In the genomic region with DNA sequence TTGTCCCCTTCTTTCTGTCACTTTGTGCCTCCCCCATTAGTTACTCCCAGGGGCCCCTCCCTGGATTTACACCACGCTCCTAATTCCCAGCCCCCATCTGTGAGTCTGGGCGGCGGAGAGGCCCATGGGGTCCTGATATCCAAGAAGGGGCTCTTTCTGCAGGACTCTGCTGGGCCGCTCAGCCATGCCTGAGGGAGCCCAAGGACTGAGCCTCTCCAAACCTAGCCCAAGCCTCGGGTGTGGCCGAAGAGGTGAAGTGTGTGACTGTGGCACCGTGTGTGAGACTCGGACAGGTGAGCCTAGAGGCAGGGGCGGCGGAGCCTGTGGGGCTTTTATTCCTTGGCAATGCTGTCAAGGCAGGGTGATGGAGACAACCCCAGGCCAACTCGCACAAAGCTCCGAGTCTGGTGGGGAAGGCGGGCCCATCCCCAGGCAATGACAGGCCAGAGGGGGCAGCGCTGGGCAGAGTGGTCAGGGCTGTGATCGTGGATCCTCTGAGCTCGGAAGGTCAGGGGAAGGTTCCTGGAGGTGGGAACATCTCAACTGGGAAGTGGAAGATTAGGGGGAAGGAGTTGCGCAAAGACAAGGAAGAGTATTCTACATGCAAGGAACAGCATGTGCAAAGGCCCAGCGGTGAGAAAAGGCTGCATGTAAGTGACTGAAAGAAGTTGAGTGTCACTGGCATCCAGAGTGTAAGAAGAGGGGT, we compare ENCODE assay signal across 8 cellular contexts. TPM values are rescaled to one million over a fixed set of nuclear protein-coding genes. Genes with fewer than 3 reads are reported as not detected.
DNase-seq lines count a peak whose midpoint lies in the region; ATAC-seq, FAIRE-seq and TF ChIP-seq lines count a peak whose summit lies in the region.

No MANE protein-coding gene starts in this region.

- H4K5ac ChIP-seq in H1 (ENCODE audit: insufficient read length, low read depth, low read length) = peak overlapping the region; percentile 26

- H2BK15ac ChIP-seq in H1 (ENCODE audit: low read length) = peak overlapping the region; percentile 92; the same call in 1 of the 2 replicates

- H3K4me3 ChIP-seq in OCI-LY3 (ENCODE audit: low read length) (peak overlapping the region; percentile 95), H1 (ENCODE audit: extremely low read depth in 1 of 4, insufficient read depth in 2 of 4, low read depth in 3 of 4, low read length in 4 of 4) (peak overlapping the region; percentile 66 to 97 (median 92))

- WGBS in H1 (ENCODE audit: extremely low coverage in 1 of 2, insufficient coverage in 1 of 2, insufficient read length in 1 of 2, insufficient replicate concordance in 2 of 2, low coverage in 1 of 2, low lambda C conversion rate in 2 of 2, missing lambda C conversion rate in 1 of 2), 2 experiments = 24% methylated on average over 18 of the region's 18 CpGs; no CpG with 5 or more reads in 1 of the 2 experiments

- 0 out of 4 replicates have a peak, but pooled peaks have one; percentile 0 to 7 for TF ChIP-seq RAD21 in H1 (IDR thresholded peaks at IDR 0.05 in 1 of 2, conservative IDR thresholded peaks at IDR 0.05 in 1 of 2; ENCODE audit: low read depth in 2 of 2, low read length in 2 of 2)

- TF ChIP-seq POLR2A in H1 (IDR thresholded peaks at IDR 0.05; ENCODE audit: control extremely low read depth in 1 of 2, low read depth in 2 of 2, low read length in 2 of 2) (no peak), erythroblast (IDR thresholded peaks at IDR 0.05; ENCODE audit: low read length) (no peak)

- POLR2A ChIA-PET in GM10248 (lab: Yijun Ruan, JAX) = interaction anchor here (0.6 to 1.5 kb wide), 2 partner anchors 16 to 45 kb away, joined by 3 to 7 read pairs; no protein-coding TSS in a partner anchor
- POLR2A ChIA-PET in H1 (lab: Charles Lee; ENCODE audit: partially characterized antibody) = interaction anchor here (0.6 to 25.7 kb wide), 12 partner anchors 9 to 101 kb away, joined by 3 to 1154 read pairs (median 6); a partner anchor contains a TSS

- H3K56ac ChIP-seq in H1 (replicated peaks; ENCODE audit: insufficient read length, low read depth, low read length) = peak overlapping the region; percentile 37

- peaks cover 16% of the 10 kb centered on the region for H3K23me2 ChIP-seq in H1 (ENCODE audit: low read depth, low read length)

- 0 out of 2 replicates have a peak overlapping the region, but pooled peaks have one; percentile 28 for H2AK5ac ChIP-seq in H1 (ENCODE audit: low read depth, low read length)

- no peaks in the 10 kb centered on the region for H3K9me3 Mint-ChIP-seq in natural killer cell treated with Interleukin-12 subunit alpha and Interleukin-12 subunit beta and Interleukin-15 and Interleukin-18, amount 100 ng/mL, for 72 hours

- peaks cover 28% of the 10 kb centered on the region for H3K4me1 ChIP-seq in OCI-LY3 (ENCODE audit: low read length)
- peaks cover 4 to 27% (median 15%) of the 10 kb centered on the region in 4 experiments; a peak in 6 of 7 replicates for H3K4me1 ChIP-seq in H1 (replicated peaks in 1 of 4; ENCODE audit: control insufficient read depth in 3 of 4, insufficient read depth in 4 of 4, low read length in 3 of 4)

- H3K79me2 ChIP-seq in OCI-LY3 (ENCODE audit: low read length) (peaks cover 32% of the 10 kb centered on the region), H1 (ENCODE audit: control insufficient read depth in 1 of 2, insufficient read depth in 2 of 2, low read length in 2 of 2) (peaks cover 6 to 17% of the 10 kb centered on the region in 2 experiments; a peak in 3 of 4 replicates)

- H3K36me3 ChIP-seq in OCI-LY3 (replicated peaks; ENCODE audit: low read depth, low read length) (peaks cover 27% of the 10 kb centered on the region), H1 (ENCODE audit: control insufficient read depth in 2 of 4, insufficient read depth in 4 of 4, low read length in 3 of 4) (peaks cover 5 to 15% (median 7%) of the 10 kb centered on the region in 4 experiments; a peak in 7 of 8 replicates)

- 0 out of 2 replicates have a peak overlapping the region, but pooled peaks have one; percentile 48 for H2BK20ac ChIP-seq in H1 (ENCODE audit: low read length)

- peak overlapping the region; percentile 80 for H4K8ac ChIP-seq in H1 (ENCODE audit: extremely low read depth, insufficient read depth, low read length)

- peak overlapping the region; percentile 81 for H3K4me3 Mint-ChIP-seq in natural killer cell treated with Interleukin-12 subunit alpha and Interleukin-12 subunit beta and Interleukin-15 and Interleukin-18, amount 100 ng/mL, for 72 hours

- no peaks in the 10 kb centered on the region for H3K36me3 Mint-ChIP-seq in natural killer cell treated with Interleukin-12 subunit alpha and Interleukin-12 subunit beta and Interleukin-15 and Interleukin-18, amount 100 ng/mL, for 72 hours

- H3K27me3 ChIP-seq in OCI-LY3 (ENCODE audit: low read depth, low read length) (no peaks in the 10 kb centered on the region), H1 (replicated peaks in 1 of 4; ENCODE audit: control insufficient read depth in 3 of 4, extremely low read depth in 1 of 4, insufficient read depth in 3 of 4, low read length in 3 of 4) (no peaks in the 10 kb centered on the region)

- no peak overlapping the region for H3K4ac ChIP-seq in H1 (replicated peaks; ENCODE audit: insufficient read length, low read depth, low read length)

- CTCF ChIA-PET in GM10248 (lab: Yijun Ruan, JAX) = interaction anchor here (1.1 to 1.5 kb wide), 9 partner anchors 16 to 119 kb away, joined by 3 to 12 read pairs (median 4); a partner anchor contains a TSS
- CTCF ChIA-PET in H1 (lab: Charles Lee; ENCODE audit: partially characterized antibody) = interaction anchor here (0.6 to 2.3 kb wide), 17 partner anchors 10 to 120 kb away, joined by 3 to 13 read pairs (median 5); a partner anchor contains a TSS

- H3K4me1 Mint-ChIP-seq in natural killer cell treated with Interleukin-12 subunit alpha and Interleukin-12 subunit beta and Interleukin-15 and Interleukin-18, amount 100 ng/mL, for 72 hours (ENCODE audit: low read depth in 2 of 2) = peaks cover 39 to 40% of the 10 kb centered on the region in 2 donors

- peak overlapping the region; percentile 78; the same call in 1 of the 2 replicates for H2BK5ac ChIP-seq in H1 (ENCODE audit: low read depth, low read length)

- H3K27ac ChIP-seq in OCI-LY3 (ENCODE audit: low read length) = peak overlapping the region; percentile 81; the same call in 1 of the 2 replicates
- H3K27ac ChIP-seq in H1 (ENCODE audit: low read depth, low read length) = peak overlapping the region; percentile 23; the same call in 1 of the 2 replicates

- no peaks in the 10 kb centered on the region for H3K9me3 ChIP-seq in OCI-LY3 (ENCODE audit: insufficient read depth, low read length)
- no peaks in the 10 kb centered on the region for H3K9me3 ChIP-seq in H1 (ENCODE audit: insufficient read depth in 2 of 2, low read depth in 1 of 2, low read length in 1 of 2)

- H3K79me1 ChIP-seq in H1 (ENCODE audit: low read depth, low read length) = no peaks in the 10 kb centered on the region; the same call in 1 of the 2 replicates

- H4K20me1 ChIP-seq in OCI-LY3 (ENCODE audit: insufficient read depth, low read length) = peaks cover 7% of the 10 kb centered on the region; the same call in 1 of the 2 replicates
- H4K20me1 ChIP-seq in H1 (replicated peaks in 1 of 2; ENCODE audit: control insufficient read depth in 1 of 2, insufficient read depth in 2 of 2, low read length in 2 of 2) = peaks cover 7 to 22% of the 10 kb centered on the region in 2 experiments

- H3K4me2 ChIP-seq in OCI-LY3 (ENCODE audit: low read length) (peak overlapping the region; percentile 80), H1 (ENCODE audit: insufficient read depth in 1 of 2, low read depth in 2 of 2, low read length in 2 of 2) (peak overlapping the region; percentile 84 to 86)

- H2AFZ ChIP-seq in OCI-LY3 (ENCODE audit: low read depth, low read length) = no peak overlapping the region
- no peak overlapping the region for H2AFZ ChIP-seq in H1 (ENCODE audit: low read length)

- peak; percentile 29 for TF ChIP-seq CTCF in GM10248 (IDR thresholded peaks at IDR 0.05; ENCODE audit: control extremely low read depth, extremely low read depth, low read depth, missing control alignments)
- peak; percentile 31 for TF ChIP-seq CTCF in OCI-LY3 (IDR thresholded peaks at IDR 0.05; ENCODE audit: low read depth, low read length)
- peak in 2 of 3 experiments; percentile 25 to 27; a peak in 2 of 4 replicates for TF ChIP-seq CTCF in H1 (IDR thresholded peaks at IDR 0.05; ENCODE audit: control extremely low read depth in 1 of 3, insufficient read depth in 1 of 3, low read depth in 1 of 3, low read length in 3 of 3)

- peak overlapping the region; percentile 77; the same call in 1 of the 2 replicates for H2BK12ac ChIP-seq in H1 (ENCODE audit: low read depth, low read length)

- DNase-seq in GM10248 (ENCODE audit: extremely low spot score) (no peak), H1 (ENCODE audit: low read depth in 1 of 2, low spot score in 2 of 2) (peak in 1 of 2 experiments; percentile 74), erythroblast (lab: John Stamatoyannopoulos, UW) (no peak), middle frontal gyrus (ENCODE audit: extremely low spot score, low spot score) (no peak), SHP77 treated with DMSO at 0.1 percent for 48 hours (lab: John Stamatoyannopoulos, UW) (no peak), NOMO-1 treated with dmso at 0.1 percent for 144 hours (lab: John Stamatoyannopoulos, UW; ENCODE audit: unreplicated experiment) (no peak)
- DNase-seq in natural killer cell treated with Interleukin-12 subunit alpha and Interleukin-12 subunit beta and Interleukin-15 and Interleukin-18, amount 100 ng/mL, for 72 hours (ENCODE audit: low spot score) = no peak

- no peak for FAIRE-seq in H1 (lab: Jason Lieb, UNC)

- ATAC-seq in natural killer cell treated with Interleukin-12 subunit alpha and Interleukin-12 subunit beta and Interleukin-15 and Interleukin-18, amount 100 ng/mL, for 72 hours = no peak

- H3K14ac ChIP-seq in H1 (ENCODE audit: insufficient read length) = no peak overlapping the region

- peak overlapping the region; percentile 78 for H3K18ac ChIP-seq in H1 (ENCODE audit: extremely low read depth, low read length)

- H3K9ac ChIP-seq in OCI-LY3 (ENCODE audit: low read length) (peak overlapping the region; percentile 100), H1 (replicated peaks in 1 of 4; ENCODE audit: extremely low read depth in 1 of 4, low read depth in 3 of 4, low read length in 3 of 4) (peak overlapping the region; percentile 1 to 69 (median 60); a peak in 6 of 7 replicates)

- H4K91ac ChIP-seq in H1 (replicated peaks; ENCODE audit: insufficient read length, low read length) = peak overlapping the region; percentile 46

- H3K27me3 Mint-ChIP-seq in natural killer cell treated with Interleukin-12 subunit alpha and Interleukin-12 subunit beta and Interleukin-15 and Interleukin-18, amount 100 ng/mL, for 72 hours = no peaks in the 10 kb centered on the region

- no peak for TF ChIP-seq EP300 in H1 (IDR thresholded peaks at IDR 0.05; ENCODE audit: borderline replicate concordance in 1 of 2, low read depth in 2 of 2, low read length in 2 of 2)

- H3K23ac ChIP-seq in H1 (ENCODE audit: insufficient read length) = no peak overlapping the region

- H2BK120ac ChIP-seq in H1 (replicated peaks; ENCODE audit: low read depth, low read length) = no peak overlapping the region

- H3K27ac Mint-ChIP-seq in natural killer cell treated with Interleukin-12 subunit alpha and Interleukin-12 subunit beta and Interleukin-15 and Interleukin-18, amount 100 ng/mL, for 72 hours = peak overlapping the region; percentile 54 to 76

RNA-seq across cellular contexts. Expression of a gene that starts 1.6 kb away (rescaled TPM):
- total RNA-seq in H1 (2021; fragmentation: NEBNext Ultra II Directional; extraction: Animal tissue kit (Norgen Biotek cat#: 25700)) = 64.0 and 65.7 TPM in 2 replicates
- 16.9 and 21.8 TPM in 2 replicates for polyA plus RNA-seq in H1 (2011; rRNA removed)
- polyA plus RNA-seq in H1 (2011; cell fraction: cytosol; rRNA removed) = 12.2 TPM
- polyA plus RNA-seq in H1 (2011; cell fraction: nucleus; rRNA removed) = 79.0 TPM
- polyA plus RNA-seq in H1 (2012, experiment 1 of 2) = 32.6 to 44.5 TPM (median 43.1 TPM) in 4 replicates
- 107 TPM for polyA plus RNA-seq in H1 (2012, experiment 2 of 2)
- polyA plus RNA-seq in H1 (2013, experiment 1 of 2) = 29.9 TPM
- polyA plus RNA-seq in H1 (2013, experiment 2 of 2) = 28.4 TPM
- polyA minus RNA-seq in H1 (2011; rRNA and poly(A)+ RNA removed) = 19.0 and 20.2 TPM in 2 replicates
- polyA minus RNA-seq in H1 (2011; cell fraction: cytosol; rRNA and poly(A)+ RNA removed) = 53.9 TPM
- 37.5 TPM for polyA minus RNA-seq in H1 (2011; cell fraction: nucleus; rRNA and poly(A)+ RNA removed)
- total RNA-seq in natural killer cell treated with Interleukin-12 subunit alpha and Interleukin-12 subunit beta and Interleukin-15 and Interleukin-18, amount 100 ng/mL, for 72 hours = 10 to 100 TPM; 30.8 to 68.1 TPM

RNA-seq across cellular contexts. Expression of a gene that starts 7.4 kb away (rescaled TPM):
- total RNA-seq in H1 (2021; fragmentation: NEBNext Ultra II Directional; extraction: Animal tissue kit (Norgen Biotek cat#: 25700)) = 10.9 and 12.2 TPM in 2 replicates
- 4.0 and 7.3 TPM in 2 replicates for polyA plus RNA-seq in H1 (2011; rRNA removed)
- 1.9 TPM for polyA plus RNA-seq in H1 (2011; cell fraction: cytosol; rRNA removed)
- 15.8 TPM for polyA plus RNA-seq in H1 (2011; cell fraction: nucleus; rRNA removed)
- polyA plus RNA-seq in H1 (2012, experiment 1 of 2) = 10.1 to 11.7 TPM (median 11.0 TPM) in 4 replicates
- 11.5 TPM for polyA plus RNA-seq in H1 (2012, experiment 2 of 2)
- 14.0 TPM for polyA plus RNA-seq in H1 (2013, experiment 1 of 2)
- 14.2 TPM for polyA plus RNA-seq in H1 (2013, experiment 2 of 2)
- polyA minus RNA-seq in H1 (2011; rRNA and poly(A)+ RNA removed) = 0.76 and 1.6 TPM in 2 replicates
- 4.3 TPM for polyA minus RNA-seq in H1 (2011; cell fraction: cytosol; rRNA and poly(A)+ RNA removed)
- polyA minus RNA-seq in H1 (2011; cell fraction: nucleus; rRNA and poly(A)+ RNA removed) = 22.0 TPM
- 10 to 100 TPM; 11.2 to 27.8 TPM for total RNA-seq in natural killer cell treated with Interleukin-12 subunit alpha and Interleukin-12 subunit beta and Interleukin-15 and Interleukin-18, amount 100 ng/mL, for 72 hours

RNA-seq across cellular contexts. Expression of a gene that starts 21.7 kb away (rescaled TPM):
- total RNA-seq in H1 (2021; fragmentation: NEBNext Ultra II Directional; extraction: Animal tissue kit (Norgen Biotek cat#: 25700)) = 2,433 and 2,482 TPM in 2 replicates
- 7,810 and 9,546 TPM in 2 replicates for polyA plus RNA-seq in H1 (2011; rRNA removed)
- polyA plus RNA-seq in H1 (2011; cell fraction: cytosol; rRNA removed) = 5,561 TPM
- 4,175 TPM for polyA plus RNA-seq in H1 (2011; cell fraction: nucleus; rRNA removed)
- 3,337 to 4,443 TPM (median 4,024 TPM) in 4 replicates for polyA plus RNA-seq in H1 (2012, experiment 1 of 2)
- 7,637 TPM for polyA plus RNA-seq in H1 (2012, experiment 2 of 2)
- 4,469 TPM for polyA plus RNA-seq in H1 (2013, experiment 1 of 2)
- 4,343 TPM for polyA plus RNA-seq in H1 (2013, experiment 2 of 2)
- polyA minus RNA-seq in H1 (2011; rRNA and poly(A)+ RNA removed) = 1,416 and 1,486 TPM in 2 replicates
- polyA minus RNA-seq in H1 (2011; cell fraction: cytosol; rRNA and poly(A)+ RNA removed) = 1,670 TPM
- 1,057 TPM for polyA minus RNA-seq in H1 (2011; cell fraction: nucleus; rRNA and poly(A)+ RNA removed)
- total RNA-seq in natural killer cell treated with Interleukin-12 subunit alpha and Interleukin-12 subunit beta and Interleukin-15 and Interleukin-18, amount 100 ng/mL, for 72 hours = 1,000 to 10,000 TPM; 1,544 to 1,854 TPM

RNA-seq across cellular contexts. Expression of a gene that starts 22.9 kb away (rescaled TPM):
- total RNA-seq in H1 (2021; fragmentation: NEBNext Ultra II Directional; extraction: Animal tissue kit (Norgen Biotek cat#: 25700)) = 31.1 and 32.3 TPM in 2 replicates
- polyA plus RNA-seq in H1 (2011; rRNA removed) = 52.5 and 71.4 TPM in 2 replicates
- 52.3 TPM for polyA plus RNA-seq in H1 (2011; cell fraction: cytosol; rRNA removed)
- polyA plus RNA-seq in H1 (2011; cell fraction: nucleus; rRNA removed) = 31.6 TPM
- 24.5 to 29.2 TPM (median 25.3 TPM) in 4 replicates for polyA plus RNA-seq in H1 (2012, experiment 1 of 2)
- 22.1 TPM for polyA plus RNA-seq in H1 (2012, experiment 2 of 2)
- 23.1 TPM for polyA plus RNA-seq in H1 (2013, experiment 1 of 2)
- polyA plus RNA-seq in H1 (2013, experiment 2 of 2) = 22.7 TPM
- 28.2 and 33.6 TPM in 2 replicates for polyA minus RNA-seq in H1 (2011; rRNA and poly(A)+ RNA removed)
- 14.7 TPM for polyA minus RNA-seq in H1 (2011; cell fraction: cytosol; rRNA and poly(A)+ RNA removed)
- 29.0 TPM for polyA minus RNA-seq in H1 (2011; cell fraction: nucleus; rRNA and poly(A)+ RNA removed)
- total RNA-seq in natural killer cell treated with Interleukin-12 subunit alpha and Interleukin-12 subunit beta and Interleukin-15 and Interleukin-18, amount 100 ng/mL, for 72 hours = 10 to 100 TPM; 22.2 to 35.2 TPM

RNA-seq across cellular contexts. Expression of a gene that starts 23.1 kb away (rescaled TPM):
- 31.4 and 33.1 TPM in 2 replicates for total RNA-seq in H1 (2021; fragmentation: NEBNext Ultra II Directional; extraction: Animal tissue kit (Norgen Biotek cat#: 25700))
- polyA plus RNA-seq in H1 (2011; rRNA removed) = 58.6 and 67.8 TPM in 2 replicates
- 40.0 TPM for polyA plus RNA-seq in H1 (2011; cell fraction: cytosol; rRNA removed)
- 36.3 TPM for polyA plus RNA-seq in H1 (2011; cell fraction: nucleus; rRNA removed)
- polyA plus RNA-seq in H1 (2012, experiment 1 of 2) = 39.0 to 40.5 TPM (median 39.8 TPM) in 4 replicates
- polyA plus RNA-seq in H1 (2012, experiment 2 of 2) = 12.1 TPM
- 25.0 TPM for polyA plus RNA-seq in H1 (2013, experiment 1 of 2)
- 22.3 TPM for polyA plus RNA-seq in H1 (2013, experiment 2 of 2)
- 15.7 and 16.5 TPM in 2 replicates for polyA minus RNA-seq in H1 (2011; rRNA and poly(A)+ RNA removed)
- polyA minus RNA-seq in H1 (2011; cell fraction: cytosol; rRNA and poly(A)+ RNA removed) = 22.2 TPM
- polyA minus RNA-seq in H1 (2011; cell fraction: nucleus; rRNA and poly(A)+ RNA removed) = 36.7 TPM
- total RNA-seq in natural killer cell treated with Interleukin-12 subunit alpha and Interleukin-12 subunit beta and Interleukin-15 and Interleukin-18, amount 100 ng/mL, for 72 hours = 10 to 100 TPM; 38.1 to 39.2 TPM
